12 cellular contexts compared by ENCODE assay signal in genomic region chr3:138113309-138113708, GRCh38. TPM values are rescaled to one million over a fixed set of nuclear protein-coding genes. Genes with fewer than 3 reads are reported as not detected.
A peak's percentile ranks its signal among the peaks of the same experiment; 100 is the strongest.
DNase-seq lines count a peak whose midpoint lies in the region; ATAC-seq, FAIRE-seq and TF ChIP-seq lines count a peak whose summit lies in the region.
"Had no signal": no experiment of that assay in that cellular context is flagged by ENCODE, and none has a peak within 500 bp of the region (broad histone marks: within the 10 kb centered on the region; RNA-seq: fewer than 3 reads in every experiment).

No MANE protein-coding gene starts in this region.

- POLR2A ChIA-PET in AG04449 (lab: Yijun Ruan, JAX), result interaction anchor here (1.4 kb wide), 1 partner anchor 31 kb away, joined by 5 read pairs; no protein-coding TSS in a partner anchor

- CTCF ChIA-PET in AG04449 (lab: Yijun Ruan, JAX), result interaction anchor here (0.6 to 12.7 kb wide), 4 partner anchors 12 to 42 kb away, joined by 3 to 626 read pairs (median 4); no protein-coding TSS in a partner anchor

- H3K4me3 ChIP-seq in AG04449 (ENCODE audit: low read depth, low read length) (peak overlapping the region; percentile 9; the same call in 1 of the 2 replicates), astrocyte (ENCODE audit: insufficient read depth, low read depth, low read length) (peak overlapping the region; percentile 3), coronary artery (no peak overlapping the region)

- H4K20me1 ChIP-seq in astrocyte (ENCODE audit: insufficient read depth, low read length), result peaks cover 35% of the 10 kb centered on the region

- H3K9ac ChIP-seq in astrocyte (ENCODE audit: low read length), result no peak overlapping the region

- H3K79me2 ChIP-seq in astrocyte (ENCODE audit: insufficient read depth, low read length), result peaks cover 65% of the 10 kb centered on the region

- no peaks in the 10 kb centered on the region for H3K9me3 ChIP-seq in astrocyte (ENCODE audit: insufficient read depth, low read depth, low read length)
- H3K9me3 ChIP-seq: Caco-2, lower lobe of right lung had no signal

- H3K9me3 Mint-ChIP-seq in HFFc6 (no peaks in the 10 kb centered on the region), astrocyte (ENCODE audit: unreplicated experiment) (no peaks in the 10 kb centered on the region)

- H3K4me2 ChIP-seq in astrocyte (ENCODE audit: low read length), result peak overlapping the region; percentile 91

- DNase-seq in AG04449 (ENCODE audit: low read depth, low spot score) (no peak), HFFc6 (no peak), astrocyte (ENCODE audit: low read depth) (peak; percentile 13), left kidney (ENCODE audit: low read depth, low spot score) (peak; percentile 91), medulla oblongata (ENCODE audit: extremely low spot score) (no peak), coronary artery (ENCODE audit: low spot score) (no peak)
- DNase-seq in activated effector memory CD4-positive, alpha-beta T cell treated with Interleukin-2 at 50 U/mL for 16 hours, result no peak
- DNase-seq: Caco-2, lower lobe of right lung, MM.1S had no signal

- peaks cover 1% of the 10 kb centered on the region; the same call in 1 of the 2 replicates for H3K27me3 Mint-ChIP-seq in HFFc6 (ENCODE audit: insufficient read depth)
- no peaks in the 10 kb centered on the region for H3K27me3 Mint-ChIP-seq in astrocyte (ENCODE audit: low read depth, unreplicated experiment)

- H3K27ac Mint-ChIP-seq in HFFc6, result peak overlapping the region; percentile 99
- H3K27ac Mint-ChIP-seq in astrocyte (ENCODE audit: unreplicated experiment), result peak overlapping the region; percentile 69

- no peaks in the 10 kb centered on the region for H3K27me3 ChIP-seq in astrocyte (ENCODE audit: insufficient read depth, low read length)

- H3K36me3 Mint-ChIP-seq in HFFc6 (ENCODE audit: low read depth) (peaks cover 10% of the 10 kb centered on the region), astrocyte (ENCODE audit: low read depth, unreplicated experiment) (peaks cover 6% of the 10 kb centered on the region)

- H3K4me3 Mint-ChIP-seq in HFFc6 (peak overlapping the region; percentile 98), astrocyte (ENCODE audit: unreplicated experiment) (peak overlapping the region; percentile 94)

- peaks cover 5% of the 10 kb centered on the region for H3K36me3 ChIP-seq in astrocyte (ENCODE audit: insufficient read depth, low read length)
- H3K36me3 ChIP-seq: lower lobe of right lung had no signal

- peaks cover 9% of the 10 kb centered on the region for H3K4me1 ChIP-seq in astrocyte (ENCODE audit: insufficient read depth, low read length)

- H3K4me1 Mint-ChIP-seq in HFFc6 (ENCODE audit: low read depth), result peaks cover 42% of the 10 kb centered on the region
- H3K4me1 Mint-ChIP-seq in astrocyte (ENCODE audit: low read depth, unreplicated experiment), result peaks cover 13% of the 10 kb centered on the region

- H3K27ac ChIP-seq in astrocyte (ENCODE audit: low read depth, low read length), result no peak overlapping the region
- peak overlapping the region in 1 of 2 donors; percentile 6 for H3K27ac ChIP-seq in coronary artery
- H3K27ac ChIP-seq: lower lobe of right lung had no signal

- no peak overlapping the region for H2AFZ ChIP-seq in astrocyte (ENCODE audit: low read depth, low read length)

- TF ChIP-seq CTCF in AG04449 (IDR thresholded peaks at IDR 0.05; ENCODE audit: insufficient read depth, low read length, missing control alignments) (no peak), HFFc6 (IDR thresholded peaks at IDR 0.05) (no peak), astrocyte (IDR thresholded peaks at IDR 0.05; ENCODE audit: insufficient read depth, low read depth, low read length) (no peak), coronary artery (IDR thresholded peaks at IDR 0.05) (no peak)

- ATAC-seq in HG03196 (IDR thresholded peaks at IDR 0.05; ENCODE audit: unreplicated experiment), result no peak
- ATAC-seq: lower lobe of right lung had no signal

- FAIRE-seq in astrocyte (lab: Jason Lieb, UNC), result no peak

RNA-seq across cellular contexts. Expression of gene DZIP1L, which starts 2.1 kb away (rescaled TPM):
- total RNA-seq in HFFc6 (2021; fragmentation: NEBNext Ultra II Directional; extraction: Animal tissue kit (Norgen Biotek cat#: 25700)), result 10 to 100 TPM in 1 of 6 experiments, 1 to 10 TPM in 5; 6.1 to 10.8 (median 8.8) TPM
- total RNA-seq in astrocyte, result 19.0 and 19.8 TPM in 2 replicates

RNA-seq across cellular contexts. Expression of gene A4GNT, which starts 18.9 kb away (rescaled TPM):
- total RNA-seq in HFFc6 (2021; fragmentation: NEBNext Ultra II Directional; extraction: Animal tissue kit (Norgen Biotek cat#: 25700)), result not detected
- not detected in 2 replicates for total RNA-seq in astrocyte
- total RNA-seq: Caco-2, skeletal muscle tissue had no signal

Comparison
In these comparisons a context has a peak if more than half of its experiments do, and no peak if none do; other contexts are left out.
1. DNase-seq: peak in astrocyte (single experiment) and left kidney (single experiment); none in AG04449 (single experiment), HFFc6 (single experiment), activated effector memory CD4-positive, alpha-beta T cell treated with Interleukin-2 at 50 U/mL for 16 hours (single experiment), medulla oblongata (single experiment) and coronary artery (single experiment).